2 cellular contexts compared by ENCODE assay signal in the genomic region with DNA sequence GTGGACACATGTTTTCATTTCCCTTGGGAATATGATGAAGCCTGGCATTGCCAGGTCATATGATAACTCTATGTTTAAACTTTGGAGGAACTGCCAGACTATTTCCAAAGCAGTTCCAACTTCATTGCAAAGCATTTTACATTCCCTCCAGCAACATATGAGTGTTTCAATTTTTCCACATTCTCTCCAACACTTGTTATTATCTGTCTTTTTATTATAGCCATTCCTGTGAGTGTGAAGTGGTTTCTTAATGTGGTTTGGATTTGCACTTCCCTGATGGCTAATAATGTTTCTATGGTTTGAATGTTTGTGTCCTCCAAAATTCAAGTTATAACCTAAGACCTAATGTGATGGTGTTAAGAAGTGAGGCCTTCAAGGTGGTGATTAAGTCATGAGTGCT.
A peak's percentile ranks its signal among the peaks of the same experiment; 100 is the strongest.
DNase-seq lines count a peak whose midpoint lies in the region; ATAC-seq, FAIRE-seq and TF ChIP-seq lines count a peak whose summit lies in the region.
"Not testable (repeated sequence)": the region's sequence is repeated elsewhere in the genome, so short reads cannot be mapped to it uniquely, and the experiment has no call there.

No MANE protein-coding gene starts in this region.

- not testable (repeated sequence) for H3K27me3 ChIP-seq in K562 (ENCODE audit: control insufficient read depth in 2 of 2, insufficient read depth in 2 of 2, low read length in 2 of 2)

- not testable (repeated sequence) for H4K20me1 ChIP-seq in K562 (replicated peaks; ENCODE audit: control insufficient read depth, insufficient read depth, low read length)

- H3K9ac ChIP-seq in K562 (ENCODE audit: insufficient read depth in 1 of 2, low read depth in 2 of 2, low read length in 2 of 2): not testable (repeated sequence)

- not testable (repeated sequence) for H3K4me3 ChIP-seq in HEK293 (ENCODE audit: low read depth, low read length); K562

- not testable (repeated sequence) for H3K79me2 ChIP-seq in K562 (ENCODE audit: control insufficient read depth, insufficient read depth, low read length)

- ATAC-seq in K562: not testable (repeated sequence)

- CTCF ChIA-PET in HEK293 (lab: Yijun Ruan, JAX); K562 (lab: Yijun Ruan, JAX; ENCODE audit: low intra/inter-chr PET ratio): not testable (repeated sequence)

- not testable (repeated sequence) for H3K27ac ChIP-seq in HEK293 (ENCODE audit: extremely low read depth, low read depth, low read length); K562 (ENCODE audit: extremely low read depth, low read depth, low read length)

- H3K4me2 ChIP-seq in K562 (ENCODE audit: insufficient read depth, low read length): not testable (repeated sequence)

- H2AFZ ChIP-seq in K562 (ENCODE audit: low read depth, low read length): not testable (repeated sequence)

- not testable (repeated sequence) for FAIRE-seq in K562 (lab: Jason Lieb, UNC)

- intact Hi-C loops in K562 (cut with micrococcal nuclease): not testable (repeated sequence)

- H3K36me3 ChIP-seq in HEK293 (ENCODE audit: control insufficient read depth in 2 of 2, insufficient read depth in 1 of 2, low read length in 2 of 2); K562 (ENCODE audit: control insufficient read depth, insufficient read depth, low read length): not testable (repeated sequence)

- H3K9me3 ChIP-seq in HEK293 (ENCODE audit: control insufficient read depth, insufficient read depth, low read depth, low read length); K562 (replicated peaks; ENCODE audit: control insufficient read depth, insufficient read depth, low read depth, low read length): not testable (repeated sequence)

- not testable (repeated sequence) for BruUV-seq in K562 (replicated peaks; lab: Mats Ljungman, UMichigan)

- not testable (repeated sequence) for TF ChIP-seq RAD21 in K562 (CRISPR knock-in tag; conservative IDR thresholded peaks at IDR 0.05 in 1 of 2, IDR thresholded peaks at IDR 0.05 in 1 of 2)

- not testable (repeated sequence) for TF ChIP-seq EP300 in K562 (IDR thresholded peaks at IDR 0.05; ENCODE audit: low read length)

- not testable (repeated sequence) for TF ChIP-seq CTCF in HEK293 (tag by site-specific recombination; IDR thresholded peaks at IDR 0.05); K562 (IDR thresholded peaks at IDR 0.05 in 2 of 3, conservative IDR thresholded peaks at IDR 0.05 in 1 of 3; ENCODE audit: insufficient read depth in 2 of 3, low read depth in 1 of 3, low read length in 3 of 3)

- not testable (repeated sequence) for H3K4me1 ChIP-seq in HEK293 (ENCODE audit: control insufficient read depth, insufficient read depth, low read length); K562 (replicated peaks in 1 of 2; ENCODE audit: control insufficient read depth in 2 of 2, insufficient read depth in 2 of 2, low read length in 2 of 2)

- POLR2A ChIA-PET in HEK293 (lab: Yijun Ruan, JAX): not testable (repeated sequence)
- POLR2A ChIA-PET in K562 (lab: Yijun Ruan, JAX): interaction anchor here (0.6 kb wide), 1 partner anchor 24 kb away, joined by 3 read pairs; no protein-coding TSS in a partner anchor

- in situ Hi-C loops in K562 (cut with MboI): not testable (repeated sequence)

- not testable (repeated sequence) for TF ChIP-seq POLR2A in K562 (conservative IDR thresholded peaks at IDR 0.05)

- not testable (repeated sequence) for H3K9me1 ChIP-seq in K562 (ENCODE audit: control insufficient read depth, insufficient read depth, low read length)

- DNase-seq in K562 (ENCODE audit: extremely low read depth in 1 of 4, low spot score in 3 of 4): not testable (repeated sequence)

TF ChIP-seq in HEK293, 187 proteins besides CTCF, POLR2A, EP300 and RAD21:
- peak; percentile 99 for TF ChIP-seq ZNF184 (tag by site-specific recombination; IDR thresholded peaks at IDR 0.05)

TF ChIP-seq in K562, 482 proteins besides CTCF, POLR2A, EP300 and RAD21:
- TF ChIP-seq RBM25 (IDR thresholded peaks at IDR 0.05; ENCODE audit: low read depth, low read length, severe bottlenecking) (peak; percentile 28), ZNF184 (CRISPR knock-in tag; IDR thresholded peaks at IDR 0.05) (peak; percentile 72; the same call in 1 of the 2 replicates)
